In genomic region chrX:132669142-132669541, GRCh38 we compare ENCODE assay signal across 27 cellular contexts.
"Had no signal": no experiment of that assay in that cellular context is flagged by ENCODE, and none has a peak within 500 bp of the region (broad histone marks: within the 10 kb centered on the region; RNA-seq: fewer than 3 reads in every experiment).

No MANE protein-coding gene starts in this region.

- H3K4me3 ChIP-seq: ascending aorta had no signal

- DNase-seq: activated B cell treated with CpG ODN at 0.5 μM for 24 hours; activated CD4-positive, alpha-beta memory T cell treated with anti-CD3 and anti-CD28 coated beads for 36 hours; activated CD4-positive, alpha-beta T cell treated with anti-CD3 and anti-CD28 coated beads for 4 hours; activated CD4-positive, alpha-beta T cell treated with anti-CD3 and anti-CD28 coated beads, Interleukin-2, amount 10 ng/mL, durations not matched to agents 24 days and 14 days; activated CD4-positive, alpha-beta T cell treated with anti-CD3 and anti-CD28 coated beads, Interleukin-2, amount 50 U/mL, for 1 hour; activated CD4-positive, alpha-beta T cell treated with anti-CD3 and anti-CD28 coated beads, Interleukin-2, amount 50 U/mL, for 4 hours; activated CD4-positive, CD25-positive, alpha-beta regulatory T cell treated with anti-CD3 and anti-CD28 coated beads, Interleukin-2, amount 50 U/mL, for 72 hours; activated CD8-positive, alpha-beta memory T cell treated with anti-CD3 and anti-CD28 coated beads, Interleukin-2, amount 50 U/mL, for 4 hours; activated CD8-positive, alpha-beta T cell treated with anti-CD3 and anti-CD28 coated beads for 36 hours; activated effector memory CD4-positive, alpha-beta T cell treated with Interleukin-2 at 50 U/mL for 16 hours; activated gamma-delta T cell; activated naive CD4-positive, alpha-beta T cell treated with anti-CD3 and anti-CD28 coated beads, Interleukin-2, amount 10 ng/mL, durations not matched to agents 7 days and 5 days; activated naive CD4-positive, alpha-beta T cell treated with Interleukin-2 at 50 U/mL for 16 hours; activated naive CD8-positive, alpha-beta T cell treated with anti-CD3 and anti-CD28 coated beads, Interleukin-2, amount 10 ng/mL, durations not matched to agents 7 days and 5 days; activated naive CD8-positive, alpha-beta T cell treated with anti-CD3 and anti-CD28 coated beads, Interleukin-2, amount 50 U/mL, for 24 hours; activated T-cell treated with anti-CD3 and anti-CD28 coated beads for 4 hours; activated T-cell treated with anti-CD3 and anti-CD28 coated beads, Interleukin-2, amount 50 U/mL, for 1 hour; activated T-cell treated with anti-CD3 and anti-CD28 coated beads, Interleukin-2, amount 50 U/mL, for 4 hours; activated T-cell treated with anti-CD3 and anti-CD28 coated beads, Interleukin-2, amount 50 U/mL, for 72 hours; amygdala; anterior cingulate cortex; central memory CD4-positive, alpha-beta T cell; T-helper 1 cell; T-helper 2 cell; T-helper 9 cell had no signal

- H3K4me1 ChIP-seq: ascending aorta had no signal

- H3K27ac ChIP-seq: ascending aorta, VCaP had no signal

- ATAC-seq: activated CD8-positive, alpha-beta T cell treated with anti-CD3 and anti-CD28 coated beads for 36 hours; activated naive CD8-positive, alpha-beta T cell treated with anti-CD3 and anti-CD28 coated beads, Interleukin-2, amount 50 U/mL, for 24 hours; activated T-cell treated with anti-CD3 and anti-CD28 coated beads, Interleukin-2, amount 50 U/mL, for 4 hours; activated T-cell treated with anti-CD3 and anti-CD28 coated beads, Interleukin-2, amount 50 U/mL, for 72 hours had no signal

- H3K9me3 ChIP-seq: ascending aorta had no signal

- H3K36me3 ChIP-seq: ascending aorta had no signal

- H3K27me3 ChIP-seq: ascending aorta had no signal
